In the genomic region with DNA sequence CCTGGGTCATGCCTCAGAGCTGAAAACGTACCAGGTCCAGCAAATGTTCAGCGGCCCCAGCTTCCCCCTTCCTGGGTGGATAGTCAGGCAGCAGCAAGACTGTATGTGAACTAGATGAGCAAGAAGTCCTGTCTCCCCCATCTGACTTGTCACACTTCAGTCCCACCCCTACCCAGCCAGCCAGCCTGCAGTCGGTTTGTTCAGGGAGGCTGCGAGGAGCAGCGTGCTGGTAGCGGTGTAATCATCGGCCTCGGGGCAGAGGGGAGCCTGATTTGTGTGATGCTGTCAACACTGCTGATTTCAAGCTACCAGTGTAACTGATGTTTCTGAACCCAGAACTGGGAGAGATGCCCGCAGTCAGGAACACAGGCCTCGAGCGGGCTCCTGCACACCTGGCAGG, we compare ENCODE assay signal across 22 cellular contexts.
"Had no signal": no experiment of that assay in that cellular context is flagged by ENCODE, and none has a peak within 500 bp of the region (broad histone marks: within the 10 kb centered on the region; RNA-seq: fewer than 3 reads in every experiment).

No MANE protein-coding gene starts in this region.

- H3K4me3 ChIP-seq: cardiac muscle cell, dorsolateral prefrontal cortex, left lung, neural progenitor cell, ovary, smooth muscle cell, testis had no signal

- H3K36me3 Mint-ChIP-seq: activated naive CD4-positive, alpha-beta T cell treated with anti-CD3 and anti-CD28 coated beads, Interleukin-2, amount 50 U/mL, for 72 hours had no signal

- DNase-seq: activated CD4-positive, alpha-beta T cell treated with anti-CD3 and anti-CD28 coated beads, Interleukin-2, amount 50 U/mL, for 4 hours; activated gamma-delta T cell treated with Interleukin-2 at 50 U/mL for 16 hours; dorsolateral prefrontal cortex; endodermal cell; foreskin melanocyte; glutamatergic neuron; hypothalamus; left lung; mammary epithelial cell; ovary; stimulated activated CD4-positive, alpha-beta T cell treated with anti-CD3 and anti-CD28 coated beads, Interleukin-4, amount 100 ng/mL, for 24 hours; SW 1271; T-helper 2 cell; testis had no signal

- H3K36me3 ChIP-seq: neural progenitor cell, ovary had no signal

- H3K4me1 Mint-ChIP-seq: endodermal cell had no signal

- H3K4me3 Mint-ChIP-seq: endodermal cell; neural progenitor cell; stimulated activated memory B cell treated with anti-CD40 and anti-IgM and Interleukin-4, amounts not matched to agents 10 μg/mL and 1 μg/mL and 100 μg/mL, for 72 hours had no signal

- H3K27me3 ChIP-seq: cardiac muscle cell, dorsolateral prefrontal cortex, neural progenitor cell, ovary, testis had no signal

- H3K27ac ChIP-seq: left lung, neural progenitor cell, ovary, testis had no signal

- FAIRE-seq: keratinocyte, TTC549 had no signal

- H2AFZ ChIP-seq: neural progenitor cell had no signal

- H3K9ac ChIP-seq: neural progenitor cell had no signal

- H3K9me3 ChIP-seq: left lung, ovary, testis had no signal

- H3K9me3 Mint-ChIP-seq: activated naive CD4-positive, alpha-beta T cell treated with anti-CD3 and anti-CD28 coated beads, Interleukin-2, amount 50 U/mL, for 72 hours; endodermal cell; neural progenitor cell; stimulated activated memory B cell treated with anti-CD40 and anti-IgM and Interleukin-4, amounts not matched to agents 10 μg/mL and 1 μg/mL and 100 μg/mL, for 72 hours had no signal

- H3K27ac Mint-ChIP-seq: endodermal cell; stimulated activated memory B cell treated with anti-CD40 and anti-IgM and Interleukin-4, amounts not matched to agents 10 μg/mL and 1 μg/mL and 100 μg/mL, for 72 hours had no signal

- H3K4me1 ChIP-seq: left lung, neural progenitor cell had no signal

- H3K4me2 ChIP-seq: neural progenitor cell, smooth muscle cell had no signal

- ATAC-seq: activated naive CD4-positive, alpha-beta T cell treated with anti-CD3 and anti-CD28 coated beads, Interleukin-2, amount 50 U/mL, for 72 hours; left lung; sciatic nerve; stimulated activated memory B cell treated with anti-CD40 and anti-IgM and Interleukin-4, amounts not matched to agents 10 μg/mL and 1 μg/mL and 100 μg/mL, for 72 hours had no signal
